14 cellular contexts compared by ENCODE assay signal in genomic region chr3:170228093-170228766, GRCh38. TPM values are rescaled to one million over a fixed set of nuclear protein-coding genes. Genes with fewer than 3 reads are reported as not detected.
DNase-seq lines count a peak whose midpoint lies in the region; ATAC-seq, FAIRE-seq and TF ChIP-seq lines count a peak whose summit lies in the region.
"Had no signal": no experiment of that assay in that cellular context is flagged by ENCODE, and none has a peak within 500 bp of the region (broad histone marks: within the 10 kb centered on the region; RNA-seq: fewer than 3 reads in every experiment).

No MANE protein-coding gene starts in this region.

- peaks cover 3 to 21% of the 10 kb centered on the region in 2 experiments for H3K4me1 ChIP-seq in HCT116 (ENCODE audit: control insufficient read depth in 1 of 2, insufficient read depth in 2 of 2, low read length in 2 of 2)
- H3K4me1 ChIP-seq in astrocyte (ENCODE audit: insufficient read depth, low read length) = peaks cover 19% of the 10 kb centered on the region
- peaks cover 46% of the 10 kb centered on the region for H3K4me1 ChIP-seq in keratinocyte (ENCODE audit: control insufficient read depth, extremely low read depth, insufficient read depth, low read length)
- H3K4me1 ChIP-seq in thoracic aorta (ENCODE audit: control insufficient read depth in 1 of 2, low read depth in 2 of 2) = peaks cover 32 to 39% of the 10 kb centered on the region in 2 donors

- TF ChIP-seq RAD21 in HCT116 (IDR thresholded peaks at IDR 0.05; ENCODE audit: low read depth) = no peak

- intact Hi-C loops in HCT116 (cut with micrococcal nuclease) = no loop called here

- FAIRE-seq in astrocyte (lab: Jason Lieb, UNC) (no peak), keratinocyte (lab: Jason Lieb, UNC) (peak; percentile 53)

- no peaks in the 10 kb centered on the region for H3K27me3 ChIP-seq in HCT116 (ENCODE audit: insufficient read depth, low read length)
- H3K27me3 ChIP-seq in astrocyte (ENCODE audit: insufficient read depth, low read length) = no peaks in the 10 kb centered on the region
- no peaks in the 10 kb centered on the region for H3K27me3 ChIP-seq in keratinocyte (ENCODE audit: control insufficient read depth, extremely low read depth, insufficient read depth, low read length)
- H3K27me3 ChIP-seq in thoracic aorta (replicated peaks; ENCODE audit: insufficient read depth) = no peaks in the 10 kb centered on the region

- DNase-seq in HCT116 (ENCODE audit: low read depth, low spot score) (no peak), astrocyte (ENCODE audit: low read depth) (peak; percentile 30), keratinocyte (ENCODE audit: low read depth, low spot score) (no peak), thoracic aorta (ENCODE audit: low spot score) (no peak), MV-4-11 (lab: John Stamatoyannopoulos, UW) (no peak), NCI-H345 treated with DMSO at 0.1 percent for 48 hours (lab: John Stamatoyannopoulos, UW; ENCODE audit: unreplicated experiment) (no peak)
- DNase-seq: activated CD8-positive, alpha-beta T cell treated with anti-CD3 and anti-CD28 coated beads for 36 hours; CD4-positive, alpha-beta T cell; NCI-H1417; NCI-H526; stimulated activated CD4-positive, alpha-beta T cell treated with anti-CD3 and anti-CD28 coated beads, Interleukin-2, amount 100 ng/mL, for 48 hours; stimulated activated naive B cell treated with anti-CD40 and anti-IgM and Interleukin-4, amounts not matched to agents 10 μg/mL and 1 μg/mL and 100 μg/mL, for 72 hours had no signal

- dilution Hi-C loops in keratinocyte (cut with MboI; ENCODE audit: extremely low pct_ligation_motif_present, low sequenced_read_pairs) = no loop called here

- H3K9me3 ChIP-seq in HCT116 (ENCODE audit: control insufficient read depth in 1 of 2, insufficient read depth in 1 of 2, low read depth in 1 of 2, low read length in 2 of 2) (no peaks in the 10 kb centered on the region), astrocyte (ENCODE audit: insufficient read depth, low read depth, low read length) (no peaks in the 10 kb centered on the region), keratinocyte (ENCODE audit: control insufficient read depth, low read depth, low read length) (no peaks in the 10 kb centered on the region), thoracic aorta (no peaks in the 10 kb centered on the region)

- H4K20me1 ChIP-seq in HCT116 (ENCODE audit: insufficient read depth) (peaks cover 4% of the 10 kb centered on the region; the same call in 1 of the 2 replicates), astrocyte (ENCODE audit: insufficient read depth, low read length) (peaks cover 47% of the 10 kb centered on the region), keratinocyte (ENCODE audit: control insufficient read depth, extremely low read depth, insufficient read depth, low read length) (no peaks in the 10 kb centered on the region)

- TF ChIP-seq CTCF in HCT116 (IDR thresholded peaks at IDR 0.05 in 2 of 3, conservative IDR thresholded peaks at IDR 0.05 in 1 of 3; ENCODE audit: borderline replicate concordance in 1 of 3, insufficient read depth in 1 of 3, low read depth in 2 of 3, low read length in 2 of 3) (no peak), astrocyte (IDR thresholded peaks at IDR 0.05; ENCODE audit: insufficient read depth, low read depth, low read length) (no peak), keratinocyte (optimal IDR thresholded peaks at IDR 0.05 in 1 of 3, IDR thresholded peaks at IDR 0.05 in 1 of 3, conservative IDR thresholded peaks at IDR 0.05 in 1 of 3; ENCODE audit: extremely low read depth in 1 of 3, insufficient read depth in 2 of 3, low read length in 3 of 3) (no peak), thoracic aorta (IDR thresholded peaks at IDR 0.05) (no peak)

- no peak overlapping the region for H3K4me3 Mint-ChIP-seq in astrocyte (ENCODE audit: unreplicated experiment)
- H3K4me3 Mint-ChIP-seq: activated CD8-positive, alpha-beta T cell treated with anti-CD3 and anti-CD28 coated beads for 36 hours; brain; CD4-positive, alpha-beta T cell; stimulated activated naive B cell treated with anti-CD40 and anti-IgM and Interleukin-4, amounts not matched to agents 10 μg/mL and 1 μg/mL and 100 μg/mL, for 72 hours had no signal

- no peak overlapping the region for H3K27ac Mint-ChIP-seq in astrocyte (ENCODE audit: unreplicated experiment)
- H3K27ac Mint-ChIP-seq: activated CD8-positive, alpha-beta T cell treated with anti-CD3 and anti-CD28 coated beads for 36 hours; brain; CD4-positive, alpha-beta T cell; stimulated activated naive B cell treated with anti-CD40 and anti-IgM and Interleukin-4, amounts not matched to agents 10 μg/mL and 1 μg/mL and 100 μg/mL, for 72 hours had no signal

- CTCF ChIA-PET in HCT116 (lab: Charles Lee) = no interaction called here

- RAD21 ChIA-PET in HCT116 (lab: Charles Lee; ENCODE audit: low non-redundant PET in 1 of 2, low total read pairs in 2 of 2, uncharacterized antibody in 2 of 2, unreplicated experiment in 2 of 2) = no interaction called here

- H3K9ac ChIP-seq in HCT116 (ENCODE audit: low read length) (no peak overlapping the region), astrocyte (ENCODE audit: low read length) (no peak overlapping the region), keratinocyte (ENCODE audit: control insufficient read depth, extremely low read depth, insufficient read depth, low read length) (no peak overlapping the region)

- no peak for TF ChIP-seq POLR2A in HCT116 (IDR thresholded peaks at IDR 0.05; ENCODE audit: borderline replicate concordance, extremely low read depth, insufficient read depth, insufficient read length)

- H3K4me2 ChIP-seq in HCT116 (ENCODE audit: low read length) (no peak overlapping the region), astrocyte (ENCODE audit: low read length) (peak overlapping the region; percentile 43), keratinocyte (ENCODE audit: control insufficient read depth, extremely low read depth, insufficient read depth, low read depth, low read length) (peak overlapping the region; percentile 40)

- H3K9me1 ChIP-seq in keratinocyte (ENCODE audit: control insufficient read depth, extremely low read depth, insufficient read depth, low read length) = no peaks in the 10 kb centered on the region

- H3K27ac ChIP-seq in HCT116 (ENCODE audit: low read depth, low read length) (no peak overlapping the region), astrocyte (ENCODE audit: low read depth, low read length) (no peak overlapping the region), keratinocyte (ENCODE audit: control insufficient read depth, insufficient read depth, low read length) (peak overlapping the region; percentile 43), thoracic aorta (peak overlapping the region; percentile 3 to 33)

- ATAC-seq in HCT116 (0 out of 2 replicates have a peak, but pooled peaks have one; percentile 44), thoracic aorta (ENCODE audit: insufficient number of reproducible peaks, low FRiP score, low read depth) (no peak), HG02763 (IDR thresholded peaks at IDR 0.05; ENCODE audit: unreplicated experiment) (no peak)
- ATAC-seq: activated CD8-positive, alpha-beta T cell treated with anti-CD3 and anti-CD28 coated beads for 36 hours; stimulated activated naive B cell treated with anti-CD40 and anti-IgM and Interleukin-4, amounts not matched to agents 10 μg/mL and 1 μg/mL and 100 μg/mL, for 72 hours had no signal

- H2AFZ ChIP-seq in HCT116 (ENCODE audit: low read depth, low read length, poor library complexity, severe bottlenecking) (no peak overlapping the region), astrocyte (ENCODE audit: low read depth, low read length) (no peak overlapping the region), keratinocyte (ENCODE audit: control insufficient read depth, low read length) (no peak overlapping the region)

- no peaks in the 10 kb centered on the region for H3K9me3 Mint-ChIP-seq in astrocyte (ENCODE audit: unreplicated experiment)
- H3K9me3 Mint-ChIP-seq: CD4-positive, alpha-beta T cell; stimulated activated naive B cell treated with anti-CD40 and anti-IgM and Interleukin-4, amounts not matched to agents 10 μg/mL and 1 μg/mL and 100 μg/mL, for 72 hours had no signal

- no peak overlapping the region for H3K4me3 ChIP-seq in HCT116 (replicated peaks in 1 of 2; ENCODE audit: low read depth in 1 of 2, low read length in 2 of 2)
- H3K4me3 ChIP-seq in astrocyte (ENCODE audit: insufficient read depth, low read depth, low read length) = no peak overlapping the region
- H3K4me3 ChIP-seq in keratinocyte (ENCODE audit: control insufficient read depth in 2 of 3, extremely low read depth in 1 of 3, insufficient read depth in 2 of 3, low read depth in 1 of 3, low read length in 3 of 3) = peak overlapping the region in 1 of 3 experiments; percentile 20
- H3K4me3 ChIP-seq in thoracic aorta = no peak overlapping the region

- peaks cover 95% of the 10 kb centered on the region for H3K79me2 ChIP-seq in HCT116 (ENCODE audit: insufficient read depth, low read length)
- peaks cover 84% of the 10 kb centered on the region for H3K79me2 ChIP-seq in astrocyte (ENCODE audit: insufficient read depth, low read length)
- H3K79me2 ChIP-seq in keratinocyte (ENCODE audit: control insufficient read depth, insufficient read depth, low read length) = peaks cover 85% of the 10 kb centered on the region

- peaks cover 34% of the 10 kb centered on the region for H3K4me1 Mint-ChIP-seq in astrocyte (ENCODE audit: low read depth, unreplicated experiment)

- no TSS peak for BruUV-seq in HCT116 (replicated peaks; lab: Mats Ljungman, UMichigan)

- H3K27me3 Mint-ChIP-seq in astrocyte (ENCODE audit: low read depth, unreplicated experiment) = no peaks in the 10 kb centered on the region
- H3K27me3 Mint-ChIP-seq: activated CD8-positive, alpha-beta T cell treated with anti-CD3 and anti-CD28 coated beads for 36 hours; CD4-positive, alpha-beta T cell; stimulated activated naive B cell treated with anti-CD40 and anti-IgM and Interleukin-4, amounts not matched to agents 10 μg/mL and 1 μg/mL and 100 μg/mL, for 72 hours had no signal

- POLR2A ChIA-PET in HCT116 (lab: Charles Lee) = no interaction called here

- no peaks in the 10 kb centered on the region for H3K9me2 ChIP-seq in HCT116 (ENCODE audit: insufficient read depth)

- H3K36me3 ChIP-seq in HCT116 (ENCODE audit: control insufficient read depth in 1 of 2, insufficient read depth in 2 of 2, low read length in 2 of 2) = no peaks in the 10 kb centered on the region
- no peaks in the 10 kb centered on the region for H3K36me3 ChIP-seq in astrocyte (ENCODE audit: insufficient read depth, low read length)
- H3K36me3 ChIP-seq in keratinocyte (ENCODE audit: control insufficient read depth in 2 of 2, extremely low read depth in 1 of 2, insufficient read depth in 2 of 2, low read length in 2 of 2) = no peaks in the 10 kb centered on the region
- no peaks in the 10 kb centered on the region for H3K36me3 ChIP-seq in thoracic aorta

- no peaks in the 10 kb centered on the region for H3K36me3 Mint-ChIP-seq in astrocyte (ENCODE audit: low read depth, unreplicated experiment)

RNA-seq across cellular contexts. Expression of gene PRKCI, which starts 6.0 kb away (rescaled TPM):
- total RNA-seq in HCT116 (2021; ENCODE audit: unreplicated experiment) = 25.2 TPM
- polyA plus RNA-seq in HCT116 (2012) = 6.0 and 10.5 TPM in 2 replicates
- total RNA-seq in astrocyte = 59.3 and 65.2 TPM in 2 replicates
- 34.9 to 53.5 TPM (median 35.9 TPM) in 3 replicates for polyA plus RNA-seq in keratinocyte
- 39.1 TPM for polyA plus RNA-seq in keratinocyte (2011; ENCODE audit: low read depth)
- polyA plus RNA-seq in keratinocyte (2011; cell fraction: cytosol; rRNA removed) = 26.0 and 49.9 TPM in 2 replicates
- polyA plus RNA-seq in keratinocyte (2011; cell fraction: nucleus; rRNA removed) = 35.9 and 55.4 TPM in 2 replicates
- polyA plus RNA-seq in keratinocyte (2012; ENCODE audit: low replicate concordance) = 31.0 and 38.8 TPM in 2 replicates
- polyA minus RNA-seq in keratinocyte = 9.6 to 73.5 TPM (median 41.1 TPM) in 3 replicates
- polyA minus RNA-seq in keratinocyte (2011; cell fraction: cytosol; rRNA and poly(A)+ RNA removed) = 42.4 TPM
- polyA minus RNA-seq in keratinocyte (2011; cell fraction: nucleus; rRNA and poly(A)+ RNA removed) = 36.2 and 73.1 TPM in 2 replicates
- total RNA-seq in thoracic aorta = 10 to 100 TPM; 22.5 to 52.9 TPM

RNA-seq across cellular contexts. Expression of gene PHC3, which starts 46.7 kb away (rescaled TPM):
- 40.1 TPM for total RNA-seq in HCT116 (2021; ENCODE audit: unreplicated experiment)
- 20.3 and 24.3 TPM in 2 replicates for polyA plus RNA-seq in HCT116 (2012)
- 37.7 and 40.8 TPM in 2 replicates for total RNA-seq in astrocyte
- polyA plus RNA-seq in keratinocyte = 32.2 to 37.6 TPM (median 37.5 TPM) in 3 replicates
- 4.2 TPM for polyA plus RNA-seq in keratinocyte (2011; ENCODE audit: low read depth)
- polyA plus RNA-seq in keratinocyte (2011; cell fraction: cytosol; rRNA removed) = 18.0 and 35.8 TPM in 2 replicates
- 59.9 and 63.9 TPM in 2 replicates for polyA plus RNA-seq in keratinocyte (2011; cell fraction: nucleus; rRNA removed)
- polyA plus RNA-seq in keratinocyte (2012; ENCODE audit: low replicate concordance) = 14.1 and 14.6 TPM in 2 replicates
- 134 to 139 TPM (median 136 TPM) in 3 replicates for polyA minus RNA-seq in keratinocyte
- 13.8 TPM for polyA minus RNA-seq in keratinocyte (2011; cell fraction: cytosol; rRNA and poly(A)+ RNA removed)
- 32.9 and 73.2 TPM in 2 replicates for polyA minus RNA-seq in keratinocyte (2011; cell fraction: nucleus; rRNA and poly(A)+ RNA removed)
- 100 to 1,000 TPM in 1 of 2 donors, 10 to 100 TPM in 1; 78.0 to 123 TPM for total RNA-seq in thoracic aorta

Comparison
In these comparisons a context has a peak if more than half of its experiments do, and no peak if none do; other contexts are left out.
1. H3K27ac ChIP-seq: peak in keratinocyte (single experiment) and thoracic aorta (2 of 2); none in HCT116 (single experiment) and astrocyte (single experiment).